Comparison of ENCODE assay signal across 28 cellular contexts in genomic region chrX:28225508-28225907, GRCh38.
DNase-seq lines count a peak whose midpoint lies in the region; ATAC-seq, FAIRE-seq and TF ChIP-seq lines count a peak whose summit lies in the region.
"Had no signal": no experiment of that assay in that cellular context is flagged by ENCODE, and none has a peak within 500 bp of the region (broad histone marks: within the 10 kb centered on the region; RNA-seq: fewer than 3 reads in every experiment).

No MANE protein-coding gene starts in this region.

- peaks cover 12% of the 10 kb centered on the region for H3K36me3 Mint-ChIP-seq in mesothelial cell of epicardium
- H3K36me3 Mint-ChIP-seq: CD4-positive, alpha-beta memory T cell had no signal

- H3K4me1 ChIP-seq in pancreas (no peaks in the 10 kb centered on the region), GM23248 (ENCODE audit: insufficient read depth) (no peaks in the 10 kb centered on the region)

- no peaks in the 10 kb centered on the region for H3K9me2 ChIP-seq in GM23248 (ENCODE audit: insufficient read depth)

- WGBS in pancreas, 2 donors, result 49 to 61% methylated on average over 1 of the region's 1 CpG
- WGBS in GM23248 (ENCODE audit: low coverage in 1 of 2, low lambda C conversion rate in 2 of 2, missing lambda C conversion rate in 2 of 2), 2 experiments, result 36 to 38% methylated on average over 1 of the region's 1 CpG

- H3K79me2 ChIP-seq in GM23248 (ENCODE audit: insufficient read depth), result no peaks in the 10 kb centered on the region

- FAIRE-seq in RCC 7860 (lab: Jason Lieb, UNC) (peak; percentile 75), pancreas (lab: Jason Lieb, UNC) (no peak)
- FAIRE-seq: A204.1, GM19239, K562 had no signal

- intact Hi-C loops in pancreas (cut with DNase I), result no loop called here

- H3K9me3 ChIP-seq in pancreas (no peaks in the 10 kb centered on the region), GM23248 (ENCODE audit: low read depth) (no peaks in the 10 kb centered on the region)
- H3K9me3 ChIP-seq: HAP-1 had no signal

- no peak for ATAC-seq in pancreas
- no peak for ATAC-seq in GM21619 (IDR thresholded peaks at IDR 0.05; ENCODE audit: unreplicated experiment)
- ATAC-seq: K562 had no signal

- H4K20me1 ChIP-seq in GM23248 (ENCODE audit: insufficient read depth), result no peaks in the 10 kb centered on the region

- in situ Hi-C loops in GM23248 (cut with MboI), result no loop called here

- H3K9ac ChIP-seq in GM23248, result no peak overlapping the region

- no peak overlapping the region for H3K4me3 Mint-ChIP-seq in mesothelial cell of epicardium
- H3K4me3 Mint-ChIP-seq: CD4-positive, alpha-beta memory T cell had no signal

- no peak overlapping the region for H3K4me2 ChIP-seq in GM23248 (ENCODE audit: unreplicated experiment)

- H2AFZ ChIP-seq in GM23248, result no peak overlapping the region

- no peaks in the 10 kb centered on the region for H3K27me3 ChIP-seq in pancreas
- no peaks in the 10 kb centered on the region for H3K27me3 ChIP-seq in GM23248 (replicated peaks; ENCODE audit: insufficient read depth)

- no peak overlapping the region for H3K27ac ChIP-seq in pancreas
- H3K27ac ChIP-seq in GM23248, result no peak overlapping the region
- H3K27ac ChIP-seq: HL-60 had no signal

- H3K36me3 ChIP-seq in pancreas (no peaks in the 10 kb centered on the region), GM23248 (ENCODE audit: low read depth) (no peaks in the 10 kb centered on the region)
- H3K36me3 ChIP-seq: HAP-1 had no signal

- DNase-seq in HT-29 (ENCODE audit: low spot score), result peak; percentile 37
- DNase-seq in RCC 7860 (ENCODE audit: low spot score), result peak; percentile 26
- DNase-seq in kidney tubule cell (ENCODE audit: low spot score), result peak; percentile 20
- DNase-seq in mesothelial cell of epicardium (ENCODE audit: low spot score in 2 of 2, unreplicated experiment in 2 of 2), result no peak
- no peak for DNase-seq in pancreas
- no peak for DNase-seq in NCI-H1436 treated with DMSO at 0.1 percent for 48 hours (lab: John Stamatoyannopoulos, UW)
- DNase-seq in GM23248, result no peak
- DNase-seq: AML-193; C1 segment of cervical spinal cord; CD4-positive, alpha-beta memory T cell; COR-L47; DMS79; Kasumi-1; MV-4-11; NCI-H1105; NCI-H146; NCI-H1930; NCI-H2107; NCI-H748 treated with DMSO at 0.1 percent for 48 hours; NK-92 treated with Interleukin-12 subunit alpha and Interleukin-12 subunit beta, amount 100 ng/mL, for 24 hours; SHP77 treated with DMSO at 0.1 percent for 48 hours; T-helper 1 cell had no signal

- H3F3A ChIP-seq in GM23248 (ENCODE audit: insufficient read depth), result no peaks in the 10 kb centered on the region

- peaks cover 23% of the 10 kb centered on the region for H3K9me3 Mint-ChIP-seq in mesothelial cell of epicardium

- peak overlapping the region; percentile 12 for H3K27ac Mint-ChIP-seq in mesothelial cell of epicardium
- H3K27ac Mint-ChIP-seq: CD4-positive, alpha-beta memory T cell had no signal

- no peak overlapping the region for H3K4me3 ChIP-seq in pancreas
- no peak overlapping the region for H3K4me3 ChIP-seq in GM23248
- H3K4me3 ChIP-seq: HAP-1, K562 had no signal

- no peaks in the 10 kb centered on the region for H3K27me3 Mint-ChIP-seq in mesothelial cell of epicardium (ENCODE audit: low read depth)
- H3K27me3 Mint-ChIP-seq: CD4-positive, alpha-beta memory T cell had no signal

- peaks cover 20% of the 10 kb centered on the region for H3K4me1 Mint-ChIP-seq in mesothelial cell of epicardium
- H3K4me1 Mint-ChIP-seq: CD4-positive, alpha-beta memory T cell had no signal

- TF ChIP-seq CTCF in mesothelial cell of epicardium (IDR thresholded peaks at IDR 0.05; ENCODE audit: unreplicated experiment) (no peak), pancreas (IDR thresholded peaks at IDR 0.05) (no peak)

Comparison
In these comparisons a context has a peak if more than half of its experiments do, and no peak if none do; other contexts are left out.
1. DNase-seq: peak in HT-29 (single experiment), RCC 7860 (single experiment) and kidney tubule cell (single experiment); none in mesothelial cell of epicardium (0 of 2), pancreas (0 of 6), NCI-H1436 treated with DMSO at 0.1 percent for 48 hours (single experiment) and GM23248 (single experiment).